In the genomic region with DNA sequence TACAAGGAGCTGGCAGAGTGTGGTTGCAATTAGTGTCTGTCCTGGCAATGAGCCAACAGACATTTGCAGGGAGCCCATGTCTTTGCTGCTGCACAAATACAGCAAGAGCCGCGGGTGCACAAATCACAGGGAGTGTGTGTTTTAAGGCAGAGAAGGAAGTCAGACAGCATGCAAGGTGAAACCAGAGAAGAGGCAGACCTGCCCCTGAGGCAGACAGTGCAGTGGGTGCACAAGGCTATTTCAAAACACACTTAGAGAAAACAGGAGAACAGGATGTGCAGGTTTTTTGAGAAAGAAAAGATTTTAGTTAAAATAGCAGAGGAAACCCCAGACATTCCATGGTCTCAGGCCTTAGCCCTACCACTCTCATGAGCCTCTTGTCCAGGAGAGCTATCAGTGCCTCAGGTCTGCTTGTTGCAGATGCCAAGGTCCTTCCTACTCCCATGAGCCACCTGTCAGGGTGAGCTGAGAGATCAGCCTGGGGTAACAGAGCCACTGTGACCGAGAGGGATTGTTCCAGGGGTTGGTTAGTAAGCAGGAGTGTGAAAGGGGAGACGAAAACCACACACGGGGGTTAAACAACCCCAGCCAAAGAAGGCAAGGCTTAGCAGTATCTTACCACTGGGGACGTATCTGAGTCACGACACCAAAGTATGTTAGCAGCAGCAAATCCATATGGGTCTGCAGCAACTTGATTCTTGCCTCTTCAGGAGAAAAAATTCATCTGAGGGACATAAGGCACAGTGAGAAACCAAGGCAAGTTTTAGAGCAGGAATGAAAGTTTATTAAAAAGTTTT, we compare ENCODE assay signal across 12 cellular contexts.
A peak's percentile ranks its signal among the peaks of the same experiment; 100 is the strongest.
DNase-seq lines count a peak whose midpoint lies in the region; ATAC-seq and TF ChIP-seq lines count a peak whose summit lies in the region.
"Had no signal": no experiment of that assay in that cellular context is flagged by ENCODE, and none has a peak within 500 bp of the region (broad histone marks: within the 10 kb centered on the region; RNA-seq: fewer than 3 reads in every experiment).

No MANE protein-coding gene starts in this region.

- H3K27ac ChIP-seq in breast epithelium (peak overlapping the region; percentile 46 to 61), thymus (ENCODE audit: low read depth) (peak overlapping the region; percentile 83)

- no peak overlapping the region for H3K4me3 ChIP-seq in breast epithelium
- no peak overlapping the region for H3K4me3 ChIP-seq in thymus (ENCODE audit: low read length)
- H3K4me3 ChIP-seq: HAP-1 had no signal

- H3K36me3 ChIP-seq in breast epithelium (no peaks in the 10 kb centered on the region), thymus (ENCODE audit: control insufficient read depth, insufficient read depth) (no peaks in the 10 kb centered on the region)
- H3K36me3 ChIP-seq: HAP-1 had no signal

- H3K9me3 Mint-ChIP-seq in activated naive CD8-positive, alpha-beta T cell (ENCODE audit: low read depth): peaks cover 10% of the 10 kb centered on the region
- H3K9me3 Mint-ChIP-seq in activated naive CD8-positive, alpha-beta T cell treated with anti-CD3 and anti-CD28 coated beads for 36 hours: peaks cover 4% of the 10 kb centered on the region
- peaks cover 0 to 2% (median 0%) of the 10 kb centered on the region in 6 donors for H3K9me3 Mint-ChIP-seq in immature natural killer cell
- H3K9me3 Mint-ChIP-seq: central memory CD8-positive, alpha-beta T cell had no signal

- H3K4me3 Mint-ChIP-seq in activated naive CD8-positive, alpha-beta T cell: peak overlapping the region; percentile 8
- H3K4me3 Mint-ChIP-seq in activated naive CD8-positive, alpha-beta T cell treated with anti-CD3 and anti-CD28 coated beads for 36 hours: no peak overlapping the region
- H3K4me3 Mint-ChIP-seq in immature natural killer cell: no peak overlapping the region
- H3K4me3 Mint-ChIP-seq: activated CD4-positive, alpha-beta T cell treated with anti-CD3 and anti-CD28 coated beads, Interleukin-2, amount 10 ng/mL, durations not matched to agents 7 days and 5 days; central memory CD8-positive, alpha-beta T cell had no signal

- peaks cover 20% of the 10 kb centered on the region for H3K4me1 Mint-ChIP-seq in activated naive CD8-positive, alpha-beta T cell (ENCODE audit: low read depth)
- H3K4me1 Mint-ChIP-seq in activated naive CD8-positive, alpha-beta T cell treated with anti-CD3 and anti-CD28 coated beads for 36 hours: peaks cover 9% of the 10 kb centered on the region
- no peaks in the 10 kb centered on the region for H3K4me1 Mint-ChIP-seq in immature natural killer cell
- H3K4me1 Mint-ChIP-seq: central memory CD8-positive, alpha-beta T cell had no signal

- no peaks in the 10 kb centered on the region for H3K27me3 ChIP-seq in breast epithelium
- no peaks in the 10 kb centered on the region for H3K27me3 ChIP-seq in thymus (ENCODE audit: control insufficient read depth, insufficient read depth)

- peaks cover 0 to 4% of the 10 kb centered on the region in 2 donors for H3K4me1 ChIP-seq in breast epithelium
- H3K4me1 ChIP-seq in thymus (ENCODE audit: control insufficient read depth, insufficient read depth, low read length): no peaks in the 10 kb centered on the region
- H3K4me1 ChIP-seq: HAP-1 had no signal

- H3K27me3 Mint-ChIP-seq in activated naive CD8-positive, alpha-beta T cell: peaks cover 1% of the 10 kb centered on the region
- H3K27me3 Mint-ChIP-seq in activated naive CD8-positive, alpha-beta T cell treated with anti-CD3 and anti-CD28 coated beads for 36 hours: peaks cover 5% of the 10 kb centered on the region
- peaks cover 4 to 8% (median 5%) of the 10 kb centered on the region in 3 donors for H3K27me3 Mint-ChIP-seq in immature natural killer cell (ENCODE audit: low read depth in 3 of 3)
- H3K27me3 Mint-ChIP-seq: activated CD4-positive, alpha-beta T cell treated with anti-CD3 and anti-CD28 coated beads, Interleukin-2, amount 10 ng/mL, durations not matched to agents 7 days and 5 days had no signal

- H3K9me3 ChIP-seq in breast epithelium (peaks cover 0 to 4% of the 10 kb centered on the region in 2 donors), thymus (ENCODE audit: control insufficient read depth) (no peaks in the 10 kb centered on the region)

- no peak overlapping the region for H3K27ac Mint-ChIP-seq in activated naive CD8-positive, alpha-beta T cell
- no peak overlapping the region for H3K27ac Mint-ChIP-seq in activated naive CD8-positive, alpha-beta T cell treated with anti-CD3 and anti-CD28 coated beads for 36 hours
- H3K27ac Mint-ChIP-seq in immature natural killer cell: no peak overlapping the region
- H3K27ac Mint-ChIP-seq: activated CD4-positive, alpha-beta T cell treated with anti-CD3 and anti-CD28 coated beads, Interleukin-2, amount 10 ng/mL, durations not matched to agents 7 days and 5 days had no signal

- WGBS in thymus: 78% methylated on average over 7 of the region's 7 CpGs

- intact Hi-C loops in breast epithelium (cut with DNase I; ENCODE audit: low total_unique reads) (no loop called here), Right ventricle myocardium superior (cut with DNase I) (no loop called here)

- no peak for DNase-seq in activated naive CD8-positive, alpha-beta T cell treated with anti-CD3 and anti-CD28 coated beads for 36 hours
- DNase-seq in NCI-H2196 (lab: John Stamatoyannopoulos, UW; ENCODE audit: unreplicated experiment): peak; percentile 11
- DNase-seq in breast epithelium (ENCODE audit: low spot score in 2 of 2): peak in 1 of 2 donors; percentile 30
- no peak for DNase-seq in immature natural killer cell
- DNase-seq in omental fat pad (ENCODE audit: low spot score): no peak
- no peak for DNase-seq in Right ventricle myocardium superior
- DNase-seq: activated CD4-positive, alpha-beta T cell treated with anti-CD3 and anti-CD28 coated beads, Interleukin-2, amount 10 ng/mL, durations not matched to agents 7 days and 5 days; C1 segment of cervical spinal cord had no signal

- no peaks in the 10 kb centered on the region for H3K36me3 Mint-ChIP-seq in activated naive CD8-positive, alpha-beta T cell
- H3K36me3 Mint-ChIP-seq in activated naive CD8-positive, alpha-beta T cell treated with anti-CD3 and anti-CD28 coated beads for 36 hours: no peaks in the 10 kb centered on the region
- no peaks in the 10 kb centered on the region for H3K36me3 Mint-ChIP-seq in immature natural killer cell

- ATAC-seq in omental fat pad (ENCODE audit: low FRiP score): no peak
- ATAC-seq in Right ventricle myocardium superior (ENCODE audit: poor library complexity): no peak

- TF ChIP-seq POLR2A in breast epithelium (IDR thresholded peaks at IDR 0.05): no peak

- TF ChIP-seq CTCF in breast epithelium (IDR thresholded peaks at IDR 0.05) (no peak), omental fat pad (IDR thresholded peaks at IDR 0.05) (no peak)
